In the genomic region with DNA sequence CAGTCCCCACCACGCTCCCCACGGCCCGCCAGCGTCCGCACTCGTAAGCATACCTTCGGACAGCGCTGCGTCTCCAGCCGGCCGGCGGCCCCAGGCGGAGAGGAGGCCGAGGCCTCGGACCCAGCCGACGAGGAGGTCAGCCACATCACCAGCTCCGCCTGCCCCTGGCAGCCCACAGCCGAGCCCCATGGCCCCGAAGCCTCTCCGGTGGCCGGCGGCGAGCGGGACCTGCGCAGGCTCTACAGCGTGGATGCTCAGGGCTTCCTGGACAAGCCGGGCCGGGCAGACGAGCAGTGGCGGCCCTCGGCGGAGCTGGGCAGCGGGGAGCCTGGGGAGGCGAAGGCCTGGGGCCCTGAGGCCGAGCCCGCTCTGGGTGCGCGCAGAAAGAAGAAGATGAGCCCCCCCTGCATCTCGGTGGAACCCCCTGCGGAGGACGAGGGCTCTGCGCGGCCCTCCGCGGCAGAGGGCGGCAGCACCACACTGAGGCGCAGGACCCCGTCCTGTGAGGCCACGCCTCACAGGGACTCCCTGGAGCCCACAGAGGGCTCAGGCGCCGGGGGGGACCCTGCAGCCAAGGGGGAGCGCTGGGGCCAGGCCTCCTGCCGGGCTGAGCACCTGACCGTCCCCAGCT, we compare ENCODE assay signal across 29 cellular contexts. TPM values are rescaled to one million over a fixed set of nuclear protein-coding genes. Genes with fewer than 3 reads are reported as not detected.
A peak's percentile ranks its signal among the peaks of the same experiment; 100 is the strongest.
DNase-seq lines count a peak whose midpoint lies in the region; ATAC-seq, FAIRE-seq and TF ChIP-seq lines count a peak whose summit lies in the region.
"Had no signal": no experiment of that assay in that cellular context is flagged by ENCODE, and none has a peak within 500 bp of the region (broad histone marks: within the 10 kb centered on the region; RNA-seq: fewer than 3 reads in every experiment).

No MANE protein-coding gene starts in this region.

- H2AFZ ChIP-seq in K562 (ENCODE audit: low read depth, low read length), result no peak overlapping the region

- peak overlapping the region; percentile 24; the same call in 1 of the 2 replicates for H3K4me3 ChIP-seq in K562
- H3K4me3 ChIP-seq: BLaER1 had no signal

- TF ChIP-seq POLR2A in K562 (conservative IDR thresholded peaks at IDR 0.05) (no peak), erythroblast (IDR thresholded peaks at IDR 0.05; ENCODE audit: low read length) (peak; percentile 15)

- CTCF ChIA-PET in K562 (lab: Yijun Ruan, JAX; ENCODE audit: low intra/inter-chr PET ratio), result no interaction called here

- BruUV-seq in K562 (replicated peaks; lab: Mats Ljungman, UMichigan), result no TSS peak

- no peak for TF ChIP-seq RAD21 in K562 (CRISPR knock-in tag; conservative IDR thresholded peaks at IDR 0.05 in 1 of 2, IDR thresholded peaks at IDR 0.05 in 1 of 2)

- no peaks in the 10 kb centered on the region for H3K9me1 ChIP-seq in K562 (ENCODE audit: control insufficient read depth, insufficient read depth, low read length)

- no peaks in the 10 kb centered on the region for H3K9me3 ChIP-seq in K562 (replicated peaks; ENCODE audit: control insufficient read depth, insufficient read depth, low read depth, low read length)
- H3K9me3 ChIP-seq: BE2C, BLaER1 had no signal

- no peak overlapping the region for H3K4me2 ChIP-seq in K562 (ENCODE audit: insufficient read depth, low read length)
- H3K4me2 ChIP-seq: BLaER1 had no signal

- H3K27ac ChIP-seq in K562 (ENCODE audit: extremely low read depth, low read depth, low read length), result no peak overlapping the region
- H3K27ac ChIP-seq: BLaER1 had no signal

- no peak for TF ChIP-seq EP300 in K562 (IDR thresholded peaks at IDR 0.05; ENCODE audit: low read length)

- FAIRE-seq in K562 (lab: Jason Lieb, UNC), result no peak
- FAIRE-seq: A204.1, GM12891, GM19239 had no signal

- H3K4me1 ChIP-seq in K562 (replicated peaks in 1 of 2; ENCODE audit: control insufficient read depth in 2 of 2, insufficient read depth in 2 of 2, low read length in 2 of 2), result peaks cover 0 to 75% of the 10 kb centered on the region in 2 experiments; a peak in 2 of 5 replicates
- H3K4me1 ChIP-seq: BE2C had no signal

- ATAC-seq in K562, result peak; percentile 78
- no peak for ATAC-seq in HG02938 (IDR thresholded peaks at IDR 0.05; ENCODE audit: unreplicated experiment)
- ATAC-seq in GM21529 (IDR thresholded peaks at IDR 0.05; ENCODE audit: unreplicated experiment), result no peak

- peaks cover 20% of the 10 kb centered on the region for H4K20me1 ChIP-seq in K562 (replicated peaks; ENCODE audit: control insufficient read depth, insufficient read depth, low read length)

- WGBS in K562 (ENCODE audit: insufficient coverage, low coverage, missing lambda C conversion rate), result 15% methylated on average over 27 of the region's 55 CpGs

- in situ Hi-C loops in K562 (cut with MboI), result no loop called here

- intact Hi-C loops in K562 (cut with micrococcal nuclease), result no loop called here

- peak in 3 of 4 experiments; percentile 35 to 51 (median 43) for DNase-seq in K562 (ENCODE audit: extremely low read depth in 1 of 4, low spot score in 3 of 4)
- DNase-seq in erythroblast (lab: John Stamatoyannopoulos, UW), result no peak
- no peak for DNase-seq in GM10266 (ENCODE audit: extremely low spot score)
- DNase-seq: 8988T; ACHN; BE2C; C1 segment of cervical spinal cord; CD4-positive, CD25-positive, alpha-beta regulatory T cell; CD8-positive, alpha-beta memory T cell; COR-L47; DMS 273 treated with DMSO at 0.1 percent for 48 hours; DMS153; DMS53; DMS79; DND-41; EL; GDM1 had no signal

- 0 out of 6 replicates have a peak, but pooled peaks of 1 of the 3 experiments have one; percentile 23 for TF ChIP-seq CTCF in K562 (IDR thresholded peaks at IDR 0.05 in 2 of 3, conservative IDR thresholded peaks at IDR 0.05 in 1 of 3; ENCODE audit: insufficient read depth in 2 of 3, low read depth in 1 of 3, low read length in 3 of 3)
- TF ChIP-seq CTCF in GM10266 (IDR thresholded peaks at IDR 0.05; ENCODE audit: control insufficient read depth, insufficient read depth, low read depth, missing control alignments), result no peak

- POLR2A ChIA-PET in K562 (lab: Yijun Ruan, JAX), result no interaction called here

- H3K27me3 ChIP-seq in K562 (ENCODE audit: control insufficient read depth in 2 of 2, insufficient read depth in 2 of 2, low read length in 2 of 2), result peaks cover 55 to 93% of the 10 kb centered on the region in 2 experiments
- H3K27me3 ChIP-seq: BLaER1 had no signal

- H3K9ac ChIP-seq in K562 (ENCODE audit: insufficient read depth in 1 of 2, low read depth in 2 of 2, low read length in 2 of 2), result no peak overlapping the region
- H3K9ac ChIP-seq: BLaER1 had no signal

- H3K36me3 ChIP-seq in K562 (ENCODE audit: control insufficient read depth, insufficient read depth, low read length), result no peaks in the 10 kb centered on the region
- H3K36me3 ChIP-seq: BE2C had no signal

- H3K79me2 ChIP-seq in K562 (ENCODE audit: control insufficient read depth, insufficient read depth, low read length), result no peaks in the 10 kb centered on the region

RNA-seq across cellular contexts. Expression of a gene that starts 4.9 kb away (rescaled TPM):
- total RNA-seq in K562 (2011; cell fraction: chromatin; rRNA removed; ENCODE audit: low replicate concordance), result not detected in 2 replicates
- not detected in 2 replicates for total RNA-seq in K562 (2011; cell fraction: nucleolus; rRNA removed)
- not detected in 2 replicates for total RNA-seq in K562 (2011; cell fraction: nucleoplasm; rRNA removed)
- total RNA-seq in K562 (2014; rRNA removed) (not detected in 2 replicates), K562 (2014; rRNA removed; fragmentation: Illumina TruSeq; extraction: Trizol) (not detected in 2 replicates), K562 (2015; rRNA removed; fragmentation: Illumina TruSeq; extraction: Trizol) (not detected in 2 replicates), K562 (2021) (not detected in 2 replicates)
- polyA plus RNA-seq in K562 (2011; rRNA removed) (not detected in 2 replicates), K562 (2014; fragmentation: Illumina TruSeq; extraction: Trizol) (not detected in 2 replicates), K562 (2014; fragmentation: Nextera tagmentation; extraction: Ambion mirVana) (not detected), K562 (2014; rRNA removed) (not detected in 2 replicates)
- not detected in 2 replicates for polyA plus RNA-seq in K562 (2011; cell fraction: cytosol; rRNA removed)
- not detected in 2 replicates for polyA plus RNA-seq in K562 (2011; cell fraction: nucleus; rRNA removed)
- not detected in 2 replicates for polyA plus RNA-seq in K562 (2012)
- not detected in 2 replicates for polyA minus RNA-seq in K562 (2011; rRNA and poly(A)+ RNA removed)
- polyA minus RNA-seq in K562 (2011; cell fraction: cytosol; rRNA and poly(A)+ RNA removed), result not detected in 2 replicates
- not detected in 2 replicates for polyA minus RNA-seq in K562 (2011; cell fraction: nucleus; rRNA and poly(A)+ RNA removed)
- total RNA-seq: A673; CD4-positive, alpha-beta memory T cell; CD4-positive, CD25-positive, alpha-beta regulatory T cell; CD8-positive, alpha-beta memory T cell; G401 had no signal
- polyA plus RNA-seq: AG04450; CD14-positive monocyte; CD4-positive, alpha-beta memory T cell; CD4-positive, CD25-positive, alpha-beta regulatory T cell; CD8-positive, alpha-beta memory T cell had no signal

RNA-seq across cellular contexts. Expression of a gene that starts 9.8 kb away (rescaled TPM):
- total RNA-seq in K562 (2011; cell fraction: chromatin; rRNA removed; ENCODE audit: low replicate concordance), result not detected in 2 replicates
- total RNA-seq in K562 (2011; cell fraction: nucleolus; rRNA removed), result not detected in 2 replicates
- total RNA-seq in K562 (2011; cell fraction: nucleoplasm; rRNA removed), result not detected in 2 replicates
- total RNA-seq in K562 (2014; rRNA removed) (not detected in 2 replicates), K562 (2014; rRNA removed; fragmentation: Illumina TruSeq; extraction: Trizol) (not detected in 2 replicates), K562 (2015; rRNA removed; fragmentation: Illumina TruSeq; extraction: Trizol) (not detected in 2 replicates), K562 (2021) (0.16 and 0.18 TPM in 2 replicates)
- polyA plus RNA-seq in K562 (2011; rRNA removed) (not detected in 2 replicates), K562 (2014; fragmentation: Illumina TruSeq; extraction: Trizol) (not detected in 2 replicates), K562 (2014; fragmentation: Nextera tagmentation; extraction: Ambion mirVana) (not detected), K562 (2014; rRNA removed) (not detected in 2 replicates)
- not detected in 2 replicates for polyA plus RNA-seq in K562 (2011; cell fraction: cytosol; rRNA removed)
- not detected in 2 replicates for polyA plus RNA-seq in K562 (2011; cell fraction: nucleus; rRNA removed)
- polyA plus RNA-seq in K562 (2012), result not detected in 2 replicates
- polyA minus RNA-seq in K562 (2011; rRNA and poly(A)+ RNA removed), result not detected in 2 replicates
- polyA minus RNA-seq in K562 (2011; cell fraction: cytosol; rRNA and poly(A)+ RNA removed), result not detected in 2 replicates
- polyA minus RNA-seq in K562 (2011; cell fraction: nucleus; rRNA and poly(A)+ RNA removed), result not detected in 2 replicates
- total RNA-seq: CD4-positive, alpha-beta memory T cell; CD4-positive, CD25-positive, alpha-beta regulatory T cell; CD8-positive, alpha-beta memory T cell; Daoy; G401 had no signal
- polyA plus RNA-seq: AG04450; CD14-positive monocyte; CD4-positive, alpha-beta memory T cell; CD4-positive, CD25-positive, alpha-beta regulatory T cell; CD8-positive, alpha-beta memory T cell had no signal

RNA-seq across cellular contexts. Expression of a gene that starts 20.3 kb away (rescaled TPM):
- total RNA-seq in K562 (2011; cell fraction: chromatin; rRNA removed; ENCODE audit: low replicate concordance), result not detected in 2 replicates
- not detected in 2 replicates for total RNA-seq in K562 (2011; cell fraction: nucleolus; rRNA removed)
- total RNA-seq in K562 (2011; cell fraction: nucleoplasm; rRNA removed), result not detected in 2 replicates
- total RNA-seq in K562 (2014; rRNA removed) (not detected in 2 replicates), K562 (2014; rRNA removed; fragmentation: Illumina TruSeq; extraction: Trizol) (not detected in 2 replicates), K562 (2015; rRNA removed; fragmentation: Illumina TruSeq; extraction: Trizol) (not detected in 2 replicates), K562 (2021) (0.31 TPM in 1 of 2 replicates, not detected in the other)
- polyA plus RNA-seq in K562 (2011; rRNA removed) (not detected in 2 replicates), K562 (2014; fragmentation: Illumina TruSeq; extraction: Trizol) (not detected in 2 replicates), K562 (2014; fragmentation: Nextera tagmentation; extraction: Ambion mirVana) (not detected), K562 (2014; rRNA removed) (not detected in 2 replicates)
- polyA plus RNA-seq in K562 (2011; cell fraction: cytosol; rRNA removed), result not detected in 2 replicates
- not detected in 2 replicates for polyA plus RNA-seq in K562 (2011; cell fraction: nucleus; rRNA removed)
- 0.10 TPM in 1 of 2 replicates, not detected in the other for polyA plus RNA-seq in K562 (2012)
- not detected in 2 replicates for polyA minus RNA-seq in K562 (2011; rRNA and poly(A)+ RNA removed)
- not detected in 2 replicates for polyA minus RNA-seq in K562 (2011; cell fraction: cytosol; rRNA and poly(A)+ RNA removed)
- not detected in 2 replicates for polyA minus RNA-seq in K562 (2011; cell fraction: nucleus; rRNA and poly(A)+ RNA removed)
- total RNA-seq: CD4-positive, alpha-beta memory T cell; CD4-positive, CD25-positive, alpha-beta regulatory T cell; CD8-positive, alpha-beta memory T cell; Daoy; G401 had no signal
- polyA plus RNA-seq: AG04450; CD14-positive monocyte; CD4-positive, alpha-beta memory T cell; CD4-positive, CD25-positive, alpha-beta regulatory T cell; CD8-positive, alpha-beta memory T cell had no signal

RNA-seq across cellular contexts. Expression of a gene that starts 35.7 kb away (rescaled TPM):
- not detected in 2 replicates for total RNA-seq in K562 (2011; cell fraction: chromatin; rRNA removed; ENCODE audit: low replicate concordance)
- total RNA-seq in K562 (2011; cell fraction: nucleolus; rRNA removed), result not detected in 2 replicates
- not detected in 2 replicates for total RNA-seq in K562 (2011; cell fraction: nucleoplasm; rRNA removed)
- not detected in 2 replicates for total RNA-seq in K562 (2014; rRNA removed)
- not detected in 2 replicates for total RNA-seq in K562 (2014; rRNA removed; fragmentation: Illumina TruSeq; extraction: Trizol)
- not detected in 2 replicates for total RNA-seq in K562 (2015; rRNA removed; fragmentation: Illumina TruSeq; extraction: Trizol)
- not detected in 2 replicates for total RNA-seq in K562 (2021)
- not detected in 2 replicates for polyA plus RNA-seq in K562 (2011; rRNA removed)
- polyA plus RNA-seq in K562 (2011; cell fraction: cytosol; rRNA removed), result not detected in 2 replicates
- polyA plus RNA-seq in K562 (2011; cell fraction: nucleus; rRNA removed), result not detected in 2 replicates
- polyA plus RNA-seq in K562 (2012), result 0.07 TPM in 1 of 2 replicates, not detected in the other
- polyA plus RNA-seq in K562 (2014; fragmentation: Illumina TruSeq; extraction: Trizol), result not detected in 2 replicates
- polyA plus RNA-seq in K562 (2014; fragmentation: Nextera tagmentation; extraction: Ambion mirVana), result not detected
- polyA plus RNA-seq in K562 (2014; rRNA removed), result not detected in 2 replicates
- polyA minus RNA-seq in K562 (2011; rRNA and poly(A)+ RNA removed), result not detected in 2 replicates
- polyA minus RNA-seq in K562 (2011; cell fraction: cytosol; rRNA and poly(A)+ RNA removed), result not detected in 2 replicates
- not detected in 2 replicates for polyA minus RNA-seq in K562 (2011; cell fraction: nucleus; rRNA and poly(A)+ RNA removed)
- total RNA-seq: CD4-positive, alpha-beta memory T cell; CD4-positive, CD25-positive, alpha-beta regulatory T cell; CD8-positive, alpha-beta memory T cell; Daoy; G401 had no signal
- polyA plus RNA-seq: AG04450; CD14-positive monocyte; CD4-positive, alpha-beta memory T cell; CD4-positive, CD25-positive, alpha-beta regulatory T cell; CD8-positive, alpha-beta memory T cell had no signal

Comparison
In these comparisons a context has a peak if more than half of its experiments do, and no peak if none do; other contexts are left out.
1. DNase-seq: peak in K562 (3 of 4); none in erythroblast (0 of 2) and GM10266 (single experiment).